15 cellular contexts compared by ENCODE assay signal in the genomic region with DNA sequence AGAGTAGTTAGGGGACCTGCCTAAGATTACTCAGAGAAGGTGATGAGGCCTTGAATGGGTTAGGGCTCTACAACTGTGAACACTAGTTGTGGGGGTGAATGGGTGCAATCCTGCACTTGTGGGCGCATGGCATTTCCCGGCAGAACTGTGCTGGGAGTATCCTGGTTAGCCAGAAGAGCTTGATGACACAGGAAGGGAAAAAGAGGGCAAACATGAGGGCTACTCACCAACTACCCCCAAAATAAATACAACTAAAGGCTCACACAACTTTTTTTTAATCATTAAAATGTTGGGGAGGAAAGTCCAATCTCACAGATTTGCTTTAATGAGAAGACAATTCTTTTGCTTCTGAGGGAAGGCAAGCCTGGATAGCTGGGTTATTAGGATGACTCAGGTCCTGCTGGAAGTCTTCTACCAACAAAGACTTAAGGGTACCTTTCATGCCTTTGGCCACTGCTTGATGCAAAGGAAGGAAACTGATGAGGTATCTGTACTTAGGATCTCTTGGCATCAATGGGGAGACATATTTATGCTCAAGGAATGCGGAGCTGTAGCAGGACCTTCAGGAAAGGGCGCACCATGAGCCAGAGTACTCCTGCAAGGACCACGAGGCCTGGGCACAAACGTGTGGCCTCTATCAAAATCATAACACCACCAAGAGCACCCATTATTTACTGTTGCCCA. TPM values are rescaled to one million over a fixed set of nuclear protein-coding genes. Genes with fewer than 3 reads are reported as not detected.
DNase-seq lines count a peak whose midpoint lies in the region; ATAC-seq, FAIRE-seq and TF ChIP-seq lines count a peak whose summit lies in the region.
"Had no signal": no experiment of that assay in that cellular context is flagged by ENCODE, and none has a peak within 500 bp of the region (broad histone marks: within the 10 kb centered on the region; RNA-seq: fewer than 3 reads in every experiment).

No MANE protein-coding gene starts in this region.

- no peaks in the 10 kb centered on the region for H4K20me1 ChIP-seq in GM12878 (ENCODE audit: control insufficient read depth, insufficient read depth)

- H3K27me3 ChIP-seq in left ventricle myocardium inferior (ENCODE audit: low read depth) (no peaks in the 10 kb centered on the region), GM12878 (replicated peaks in 1 of 2; ENCODE audit: control insufficient read depth in 2 of 2, insufficient read depth in 2 of 2, low read length in 1 of 2) (no peaks in the 10 kb centered on the region)
- H3K27me3 ChIP-seq in CD4-positive, alpha-beta memory T cell (ENCODE audit: insufficient read depth, low read length) = no peaks in the 10 kb centered on the region

- CTCF ChIA-PET in GM12878 (lab: Yijun Ruan, JAX) = interaction anchor here (1.0 kb wide), 1 partner anchor 353 kb away, joined by 3 read pairs; no protein-coding TSS in a partner anchor
- CTCF ChIA-PET in CD4-positive, alpha-beta memory T cell (lab: Charles Lee; ENCODE audit: partially characterized antibody) = interaction anchor here (1.1 kb wide), 1 partner anchor 12 kb away, joined by 3 read pairs; no protein-coding TSS in a partner anchor

- FAIRE-seq in GM12878 (lab: Jason Lieb, UNC) = no peak
- FAIRE-seq: GM12892 had no signal

- H2AFZ ChIP-seq in GM12878 (ENCODE audit: control insufficient read depth, low read depth, low read length) = no peak overlapping the region

- H3K36me3 ChIP-seq in left ventricle myocardium inferior (no peaks in the 10 kb centered on the region), GM12878 (ENCODE audit: control insufficient read depth in 2 of 2, insufficient read depth in 2 of 2, low read length in 1 of 2) (no peaks in the 10 kb centered on the region)
- no peaks in the 10 kb centered on the region for H3K36me3 ChIP-seq in CD4-positive, alpha-beta memory T cell (ENCODE audit: insufficient read depth, low read length)

- 0 out of 2 replicates have a peak overlapping the region, but pooled peaks have one; percentile 18 for H3K4me2 ChIP-seq in GM12878 (ENCODE audit: control insufficient read depth, insufficient read depth)

- H3K4me3 ChIP-seq in left ventricle myocardium inferior (peak overlapping the region; percentile 85), GM12878 (no peak overlapping the region)
- H3K4me3 ChIP-seq in CD4-positive, alpha-beta memory T cell (ENCODE audit: low read length in 2 of 2) = no peak overlapping the region

- no peaks in the 10 kb centered on the region for H3K27me3 Mint-ChIP-seq in nephron (ENCODE audit: low read depth)
- H3K27me3 Mint-ChIP-seq in CD4-positive, alpha-beta memory T cell = no peaks in the 10 kb centered on the region

- ATAC-seq in Right ventricle myocardium superior (ENCODE audit: poor library complexity) (no peak), GM12878 (no peak), HG03095 (IDR thresholded peaks at IDR 0.05; ENCODE audit: unreplicated experiment) (no peak)

- intact Hi-C loops in left ventricle myocardium inferior (cut with micrococcal nuclease) (no loop called here), Right ventricle myocardium superior (cut with DNase I) (no loop called here), GM12878 (cut with micrococcal nuclease; ENCODE audit: unreplicated experiment) (loop anchor here (5.0 kb wide), 1 partner anchor 309 kb away; the partner anchor contains the start of gene RS1)
- intact Hi-C loops in CD4-positive, alpha-beta memory T cell (cut with micrococcal nuclease) = loop anchor here (10.0 kb wide), 1 partner anchor 1246 kb away; the partner anchor contains the start of gene SCML1

- 55% methylated on average over 6 of the region's 6 CpGs for WGBS in GM12878 (ENCODE audit: insufficient coverage, insufficient replicate concordance, low lambda C conversion rate, missing lambda C conversion rate)

- BruUV-seq in GM12878 (replicated peaks; lab: Mats Ljungman, UMichigan) = no TSS peak

- H3K4me1 ChIP-seq in left ventricle myocardium inferior (peaks cover 19% of the 10 kb centered on the region), GM12878 (ENCODE audit: control insufficient read depth, insufficient read depth, low read length) (no peaks in the 10 kb centered on the region; the same call in 1 of the 2 replicates)
- peaks cover 21% of the 10 kb centered on the region for H3K4me1 ChIP-seq in CD4-positive, alpha-beta memory T cell (ENCODE audit: insufficient read depth, low read length)

- POLR2A ChIA-PET in GM12878 (lab: Charles Lee) = interaction anchor here (0.5 to 1.0 kb wide), 2 partner anchors 10 to 369 kb away, joined by 3 read pairs; no protein-coding TSS in a partner anchor
- POLR2A ChIA-PET in CD4-positive, alpha-beta memory T cell (lab: Charles Lee; ENCODE audit: partially characterized antibody) = no interaction called here

- peaks cover 5% of the 10 kb centered on the region for H3K4me1 Mint-ChIP-seq in nephron
- peaks cover 7 to 23% (median 14%) of the 10 kb centered on the region in 4 donors for H3K4me1 Mint-ChIP-seq in CD4-positive, alpha-beta memory T cell

- RAD21 ChIA-PET in GM12878 (lab: Charles Lee; ENCODE audit: unreplicated experiment) = interaction anchor here (0.6 kb wide), 1 partner anchor 290 kb away, joined by 3 read pairs; no protein-coding TSS in a partner anchor

- DNase-seq in left ventricle myocardium inferior (no peak), Right ventricle myocardium superior (no peak), GM12878 (ENCODE audit: low read depth, low spot score) (no peak), UCSD-AML1 (lab: John Stamatoyannopoulos, UW; ENCODE audit: unreplicated experiment) (no peak)
- no peak for DNase-seq in activated CD8-positive, alpha-beta memory T cell treated with anti-CD3 and anti-CD28 coated beads, Interleukin-2, amount 50 U/mL, for 48 hours
- no peak for DNase-seq in CD4-positive, alpha-beta memory T cell
- DNase-seq: GOT3, KBM-7, NCI-H1092 treated with DMSO at 0.1 percent for 48 hours, NCI-H1694 treated with DMSO at 0.1 percent for 48 hours, SIG-M5 had no signal

- TF ChIP-seq CTCF in left ventricle myocardium inferior (IDR thresholded peaks at IDR 0.05; ENCODE audit: borderline replicate concordance) (no peak), GM12878 (IDR thresholded peaks at IDR 0.05 in 2 of 3, conservative IDR thresholded peaks at IDR 0.05 in 1 of 3; ENCODE audit: control insufficient read depth in 2 of 3, extremely low read depth in 1 of 3, insufficient read depth in 1 of 3, low read depth in 3 of 3, low read length in 3 of 3) (no peak), nephron (IDR thresholded peaks at IDR 0.05; ENCODE audit: unreplicated experiment in 3 of 3) (no peak)

- SMC1A ChIA-PET in GM12878 (lab: Charles Lee; ENCODE audit: uncharacterized antibody, unreplicated experiment) = interaction anchor here (1.0 kb wide), 1 partner anchor 14 kb away, joined by 3 read pairs; no protein-coding TSS in a partner anchor

- in situ Hi-C loops in GM12878 (cut with MboI) = no loop called here

- no peak for TF ChIP-seq RAD21 in GM12878 (IDR thresholded peaks at IDR 0.05; ENCODE audit: insufficient read depth, low read depth, low read length)

- peaks cover 7% of the 10 kb centered on the region for H3K9me3 Mint-ChIP-seq in nephron
- H3K9me3 Mint-ChIP-seq in CD4-positive, alpha-beta memory T cell = peaks cover 0 to 4% (median 0%) of the 10 kb centered on the region in 8 donors

- H3K36me3 Mint-ChIP-seq in nephron (ENCODE audit: low read depth) = no peaks in the 10 kb centered on the region
- peaks cover 0 to 5% of the 10 kb centered on the region in 2 donors for H3K36me3 Mint-ChIP-seq in CD4-positive, alpha-beta memory T cell

- H3K79me2 ChIP-seq in GM12878 (ENCODE audit: control insufficient read depth, insufficient read depth, low read length) = peaks cover 10% of the 10 kb centered on the region

- TF ChIP-seq EP300 in GM12878 (IDR thresholded peaks at IDR 0.05; ENCODE audit: borderline replicate concordance in 1 of 2, control insufficient read depth in 1 of 2, low read depth in 2 of 2, low read length in 2 of 2) = no peak

- no peak overlapping the region for H3K9ac ChIP-seq in GM12878 (ENCODE audit: control insufficient read depth, insufficient read depth, low read length)

- peak overlapping the region in 1 of 3 experiments; percentile 46 for H3K27ac Mint-ChIP-seq in nephron
- H3K27ac Mint-ChIP-seq in CD4-positive, alpha-beta memory T cell = peak overlapping the region in 1 of 7 donors; percentile 17

- peak overlapping the region; percentile 29 to 56 (median 41) for H3K4me3 Mint-ChIP-seq in nephron
- H3K4me3 Mint-ChIP-seq in CD4-positive, alpha-beta memory T cell = peak overlapping the region in 1 of 8 donors; percentile 6
- H3K4me3 Mint-ChIP-seq: CD14-positive monocyte had no signal

- TF ChIP-seq POLR2A in GM12878 (IDR thresholded peaks at IDR 0.05; ENCODE audit: low read depth, low read length) = no peak

- H3K9me3 ChIP-seq in left ventricle myocardium inferior (replicated peaks) (no peaks in the 10 kb centered on the region), GM12878 (replicated peaks; ENCODE audit: control insufficient read depth, insufficient read depth, low read length) (no peaks in the 10 kb centered on the region)
- no peaks in the 10 kb centered on the region for H3K9me3 ChIP-seq in CD4-positive, alpha-beta memory T cell (ENCODE audit: control insufficient read depth in 1 of 2, low read length in 2 of 2)

- peak overlapping the region; percentile 94 for H3K27ac ChIP-seq in left ventricle myocardium inferior (replicated peaks)
- no peak overlapping the region for H3K27ac ChIP-seq in GM12878 (ENCODE audit: control insufficient read depth, insufficient read depth)
- no peak overlapping the region for H3K27ac ChIP-seq in CD4-positive, alpha-beta memory T cell (ENCODE audit: low read depth, low read length)

RNA-seq across cellular contexts. Expression of gene PHKA2, which starts 2.6 kb away (rescaled TPM):
- total RNA-seq in left ventricle myocardium inferior (41.2 TPM), Right ventricle myocardium superior (47.6 TPM), GM12878 (2014; rRNA removed) (15.6 and 17.5 TPM in 2 replicates), GM12878 (2014; rRNA removed; fragmentation: Illumina TruSeq; extraction: Trizol) (13.1 and 15.9 TPM in 2 replicates), GM12878 (2021) (22.7 and 25.6 TPM in 2 replicates)
- total RNA-seq in GM12878 (2013; cell fraction: nucleolus; rRNA removed) = 95.4 and 95.7 TPM in 2 replicates
- polyA plus RNA-seq in GM12878 (2011; ENCODE audit: low read depth) = 10.3 TPM
- polyA plus RNA-seq in GM12878 (2011; rRNA removed) (18.9 and 25.0 TPM in 2 replicates), GM12878 (2014; fragmentation: Illumina TruSeq; extraction: Trizol) (12.3 and 17.2 TPM in 2 replicates), GM12878 (2014; fragmentation: Nextera tagmentation; extraction: Ambion mirVana) (1 to 10 TPM; 1.4 to 5.3 TPM), GM12878 (2014; rRNA removed) (21.4 and 21.8 TPM in 2 replicates), GM12878 (2016; fragmentation: Nextera tagmentation; extraction: Ambion mirVana) (10 to 100 TPM; 11.8 to 13.6 TPM)
- polyA plus RNA-seq in GM12878 (2011; cell fraction: cytosol; rRNA removed) = 21.7 and 29.7 TPM in 2 replicates
- polyA plus RNA-seq in GM12878 (2011; cell fraction: nucleus; rRNA removed) = 195 and 255 TPM in 2 replicates
- polyA plus RNA-seq in GM12878 (2012) = 14.8 and 19.0 TPM in 2 replicates
- 33.9 and 47.1 TPM in 2 replicates for polyA minus RNA-seq in GM12878 (2011; rRNA and poly(A)+ RNA removed)
- 11.2 and 16.4 TPM in 2 replicates for polyA minus RNA-seq in GM12878 (2011; cell fraction: cytosol; rRNA and poly(A)+ RNA removed)
- 61.9 and 83.0 TPM in 2 replicates for polyA minus RNA-seq in GM12878 (2011; cell fraction: nucleus; rRNA and poly(A)+ RNA removed)
- 10 to 100 TPM; 48.1 to 52.5 TPM for total RNA-seq in CD4-positive, alpha-beta memory T cell
- polyA plus RNA-seq in CD4-positive, alpha-beta memory T cell = 1 to 10 TPM; 6.5 to 7.9 TPM

Comparison
In these comparisons a context has a peak if more than half of its experiments do, and no peak if none do; other contexts are left out.
1. intact Hi-C loops: an anchor here in GM12878 (5.0 kb wide) and CD4-positive, alpha-beta memory T cell (10.0 kb wide); none called in left ventricle myocardium inferior and Right ventricle myocardium superior.